ENCODE assay signal across 1 cellular context in genomic region chr1:26019641-26020315, GRCh38.
TF ChIP-seq lines count a peak whose summit lies in the region.

No MANE protein-coding gene starts in this region.

TF ChIP-seq in K562, 482 proteins besides CTCF, POLR2A, EP300 and RAD21:
- no peak for TF ChIP-seq ZBTB26 (CRISPR knock-in tag; IDR thresholded peaks at IDR 0.05)
- TF ChIP-seq ETV6 (IDR thresholded peaks at IDR 0.05; ENCODE audit: borderline replicate concordance in 1 of 2, low read depth in 2 of 2, low read length in 1 of 2): no peak
- no peak for TF ChIP-seq ETV6 (CRISPR knock-in tag; IDR thresholded peaks at IDR 0.05; ENCODE audit: borderline replicate concordance)
- TF ChIP-seq FOXO4 (CRISPR knock-in tag; IDR thresholded peaks at IDR 0.05): no peak
- no peak for TF ChIP-seq ELK1 (CRISPR knock-in tag; IDR thresholded peaks at IDR 0.05)
- TF ChIP-seq SLC30A9 (CRISPR knock-in tag; IDR thresholded peaks at IDR 0.05): no peak
